Comparison of ENCODE assay signal across 1 cellular context in genomic region chr14:67619446-67620216, GRCh38.
TF ChIP-seq lines count a peak whose summit lies in the region.

Gene ARG2 (plus strand): TSS chr14:67619920. CDS start chr14:67619978, 58 bp downstream.

TF ChIP-seq in HepG2, 621 proteins besides CTCF, POLR2A, EP300 and RAD21 (continued from another document and continues in another):
- 0 out of 2 replicates have a peak, but pooled peaks have one; percentile 61 for TF ChIP-seq HBP1 (CRISPR knock-in tag; IDR thresholded peaks at IDR 0.05; ENCODE audit: low read depth)
- no peak for TF ChIP-seq MXD3 (CRISPR knock-in tag; IDR thresholded peaks at IDR 0.05)
- no peak; the same call in 1 of the 2 replicates for TF ChIP-seq MEIS2 (CRISPR knock-in tag; IDR thresholded peaks at IDR 0.05)
- TF ChIP-seq ZNF256 (CRISPR knock-in tag; conservative IDR thresholded peaks at IDR 0.05) = no peak
- peak; percentile 99 for TF ChIP-seq ZHX1 (CRISPR knock-in tag; IDR thresholded peaks at IDR 0.05; ENCODE audit: low read depth)
- peak; percentile 63 for TF ChIP-seq NFYC (CRISPR knock-in tag; IDR thresholded peaks at IDR 0.05)
- TF ChIP-seq SRY (CRISPR knock-in tag; IDR thresholded peaks at IDR 0.05) = peak; percentile 54; the same call in 1 of the 2 replicates
- no peak for TF ChIP-seq KLF15 (CRISPR knock-in tag; IDR thresholded peaks at IDR 0.05; ENCODE audit: borderline replicate concordance)
- TF ChIP-seq KDM3A (CRISPR knock-in tag; IDR thresholded peaks at IDR 0.05; ENCODE audit: low read depth) = peak; percentile 78
- TF ChIP-seq MXD4 (CRISPR knock-in tag; IDR thresholded peaks at IDR 0.05) = no peak; the same call in 1 of the 2 replicates
- TF ChIP-seq ZNF740 (CRISPR knock-in tag; IDR thresholded peaks at IDR 0.05) = no peak
- TF ChIP-seq SRF (IDR thresholded peaks at IDR 0.05; ENCODE audit: low read depth, low read length) = no peak
- no peak for TF ChIP-seq RAD51 (IDR thresholded peaks at IDR 0.05; ENCODE audit: borderline replicate concordance)
- no peak for TF ChIP-seq TOPORS (CRISPR knock-in tag; IDR thresholded peaks at IDR 0.05)
- no peak for TF ChIP-seq DMTF1 (CRISPR knock-in tag; IDR thresholded peaks at IDR 0.05)
- TF ChIP-seq MAFF (IDR thresholded peaks at IDR 0.05; ENCODE audit: low read depth, low read length) = no peak
- TF ChIP-seq HNF1B (CRISPR knock-in tag; IDR thresholded peaks at IDR 0.05) = peak; percentile 89
- TF ChIP-seq ZNF530 (CRISPR knock-in tag; IDR thresholded peaks at IDR 0.05; ENCODE audit: low read depth) = no peak
- TF ChIP-seq ZNF280B (CRISPR knock-in tag; IDR thresholded peaks at IDR 0.05; ENCODE audit: borderline replicate concordance) = peak; percentile 26; the same call in 1 of the 2 replicates
- TF ChIP-seq HDAC1 (CRISPR knock-in tag; IDR thresholded peaks at IDR 0.05) = peak; percentile 91
- TF ChIP-seq JUN (CRISPR knock-in tag; IDR thresholded peaks at IDR 0.05) = peak; percentile 92
- peak; percentile 72 for TF ChIP-seq POGK (CRISPR knock-in tag; conservative IDR thresholded peaks at IDR 0.05)
- TF ChIP-seq BRCA1 (CRISPR knock-in tag; IDR thresholded peaks at IDR 0.05) = no peak
- TF ChIP-seq GLI4 (CRISPR knock-in tag; IDR thresholded peaks at IDR 0.05; ENCODE audit: borderline replicate concordance) = peak; percentile 55; the same call in 1 of the 2 replicates
- TF ChIP-seq MEIS1 (CRISPR knock-in tag; IDR thresholded peaks at IDR 0.05; ENCODE audit: borderline replicate concordance) = peak; percentile 63; the same call in 1 of the 2 replicates
- TF ChIP-seq ZFP36 (IDR thresholded peaks at IDR 0.05; ENCODE audit: borderline replicate concordance, low read depth, low read length, partially characterized antibody) = no peak
- TF ChIP-seq ZNF253 (CRISPR knock-in tag; IDR thresholded peaks at IDR 0.05; ENCODE audit: borderline replicate concordance) = no peak
- TF ChIP-seq ZBTB26 (CRISPR knock-in tag; IDR thresholded peaks at IDR 0.05; ENCODE audit: borderline replicate concordance) = 0 out of 2 replicates have a peak, but pooled peaks have one; percentile 37
- no peak for TF ChIP-seq ZNF782 (CRISPR knock-in tag; IDR thresholded peaks at IDR 0.05; ENCODE audit: borderline replicate concordance)
- no peak for TF ChIP-seq SATB2 (CRISPR knock-in tag; IDR thresholded peaks at IDR 0.05)
- no peak for TF ChIP-seq ATRX (CRISPR knock-in tag; IDR thresholded peaks at IDR 0.05; ENCODE audit: borderline replicate concordance)
- no peak for TF ChIP-seq ZBTB49 (CRISPR knock-in tag; IDR thresholded peaks at IDR 0.05; ENCODE audit: borderline replicate concordance)
- TF ChIP-seq MAZ (IDR thresholded peaks at IDR 0.05; ENCODE audit: borderline replicate concordance, low read depth, low read length) = no peak; the same call in 1 of the 2 replicates
- peak; percentile 82 for TF ChIP-seq MAZ (CRISPR knock-in tag; IDR thresholded peaks at IDR 0.05; ENCODE audit: low read depth)
- peak; percentile 74; the same call in 1 of the 2 replicates for TF ChIP-seq IRF9 (CRISPR knock-in tag; IDR thresholded peaks at IDR 0.05; ENCODE audit: borderline replicate concordance)
- TF ChIP-seq PAF1 (CRISPR knock-in tag; IDR thresholded peaks at IDR 0.05) = no peak
